In genomic region chr6:37500904-37501303, GRCh38 we compare ENCODE assay signal across 7 cellular contexts. TPM values are rescaled to one million over a fixed set of nuclear protein-coding genes. Genes with fewer than 3 reads are reported as not detected.
DNase-seq lines count a peak whose midpoint lies in the region; ATAC-seq and TF ChIP-seq lines count a peak whose summit lies in the region.
"Not testable (repeated sequence)": the region's sequence is repeated elsewhere in the genome, so short reads cannot be mapped to it uniquely, and the experiment has no call there.

No MANE protein-coding gene starts in this region.

- intact Hi-C loops in CD4-positive, alpha-beta T cell (cut with DNase I, micrococcal nuclease): loop anchor here (1.0 to 5.0 kb wide), 3 partner anchors 15 to 66 kb away; no protein-coding TSS in a partner anchor
- intact Hi-C loops in activated naive CD4-positive, alpha-beta T cell treated with anti-CD3 and anti-CD28 coated beads for 36 hours (cut with micrococcal nuclease): loop anchor here (5.0 kb wide), 1 partner anchor 69 kb away; the partner anchor contains the start of gene CMTR1
- intact Hi-C loops in naive thymus-derived CD4-positive, alpha-beta T cell (cut with micrococcal nuclease): loop anchor here (1.0 to 5.0 kb wide), 6 partner anchors 36 to 334 kb away; partner anchors contain the start of genes CMTR1 (in 2 of the 2), MDGA1 (in 2 of the 2) and ZFAND3 (in 1 of the 2)

- H3K27me3 ChIP-seq in CD4-positive, alpha-beta T cell (ENCODE audit: control insufficient read depth, insufficient read depth, low read length); effector memory CD4-positive, alpha-beta T cell (replicated peaks; ENCODE audit: control insufficient read depth, insufficient read depth, low read length, poor library complexity, severe bottlenecking); naive thymus-derived CD4-positive, alpha-beta T cell (ENCODE audit: control insufficient read depth in 2 of 2, insufficient read depth in 2 of 2, low read length in 2 of 2): not testable (repeated sequence)

- H3K36me3 ChIP-seq in KOPT-K1 (ENCODE audit: insufficient read depth, low read length); effector memory CD4-positive, alpha-beta T cell (ENCODE audit: control insufficient read depth, insufficient read depth, low read length); naive thymus-derived CD4-positive, alpha-beta T cell (ENCODE audit: control insufficient read depth in 2 of 3, insufficient read depth in 3 of 3, low read length in 3 of 3): not testable (repeated sequence)

- DNase-seq in CD4-positive, alpha-beta T cell; T-helper 2 cell treated with Interferon-gamma antibody and Interleukin-4, amounts not matched to agents 5 μg/mL and 100 μg/mL, for 36 hours (ENCODE audit: low spot score); activated CD4-positive, alpha-beta memory T cell treated with anti-CD3 and anti-CD28 coated beads, Interleukin-2, amount 10 ng/mL, durations not matched to agents 7 days and 5 days; activated naive CD4-positive, alpha-beta T cell treated with anti-CD3 and anti-CD28 coated beads for 36 hours; effector memory CD4-positive, alpha-beta T cell; naive thymus-derived CD4-positive, alpha-beta T cell: not testable (repeated sequence)

- POLR2A ChIA-PET in CD4-positive, alpha-beta T cell (lab: Charles Lee): interaction anchor here (1.1 to 10.6 kb wide), 5 partner anchors 15 to 59 kb away, joined by 3 to 330 read pairs (median 3); no protein-coding TSS in a partner anchor
- POLR2A ChIA-PET in activated CD4-positive, alpha-beta memory T cell treated with anti-CD3 and anti-CD28 coated beads, Interleukin-2, amount 10 ng/mL, durations not matched to agents 7 days and 5 days (lab: Charles Lee): interaction anchor here (1.6 to 10.5 kb wide), 4 partner anchors 9 to 68 kb away, joined by 6 to 225 read pairs (median 24); partner anchors contain the start of gene CMTR1
- POLR2A ChIA-PET in naive thymus-derived CD4-positive, alpha-beta T cell (lab: Charles Lee): interaction anchor here (0.7 to 16.9 kb wide), 6 partner anchors 9 to 514 kb away, joined by 3 to 376 read pairs (median 6); no protein-coding TSS in a partner anchor

- peaks cover 80% of the 10 kb centered on the region for H3K4me1 Mint-ChIP-seq in CD4-positive, alpha-beta T cell (ENCODE audit: low read depth)
- H3K4me1 Mint-ChIP-seq in T-helper 2 cell treated with Interferon-gamma antibody and Interleukin-4, amounts not matched to agents 5 μg/mL and 100 μg/mL, for 36 hours (ENCODE audit: low read depth): peaks cover 52% of the 10 kb centered on the region
- H3K4me1 Mint-ChIP-seq in activated CD4-positive, alpha-beta memory T cell treated with anti-CD3 and anti-CD28 coated beads, Interleukin-2, amount 10 ng/mL, durations not matched to agents 7 days and 5 days: peaks cover 74% of the 10 kb centered on the region
- peaks cover 88% of the 10 kb centered on the region for H3K4me1 Mint-ChIP-seq in activated naive CD4-positive, alpha-beta T cell treated with anti-CD3 and anti-CD28 coated beads for 36 hours (ENCODE audit: low read depth)
- H3K4me1 Mint-ChIP-seq in naive thymus-derived CD4-positive, alpha-beta T cell: peaks cover 59 to 94% (median 86%) of the 10 kb centered on the region in 7 donors

- H3K27me3 Mint-ChIP-seq in CD4-positive, alpha-beta T cell; T-helper 2 cell treated with Interferon-gamma antibody and Interleukin-4, amounts not matched to agents 5 μg/mL and 100 μg/mL, for 36 hours (ENCODE audit: low read depth); activated CD4-positive, alpha-beta memory T cell treated with anti-CD3 and anti-CD28 coated beads, Interleukin-2, amount 10 ng/mL, durations not matched to agents 7 days and 5 days; activated naive CD4-positive, alpha-beta T cell treated with anti-CD3 and anti-CD28 coated beads for 36 hours (ENCODE audit: low read depth); naive thymus-derived CD4-positive, alpha-beta T cell: not testable (repeated sequence)

- H3K4me3 Mint-ChIP-seq in CD4-positive, alpha-beta T cell; T-helper 2 cell treated with Interferon-gamma antibody and Interleukin-4, amounts not matched to agents 5 μg/mL and 100 μg/mL, for 36 hours; activated CD4-positive, alpha-beta memory T cell treated with anti-CD3 and anti-CD28 coated beads, Interleukin-2, amount 10 ng/mL, durations not matched to agents 7 days and 5 days; activated naive CD4-positive, alpha-beta T cell treated with anti-CD3 and anti-CD28 coated beads for 36 hours: not testable (repeated sequence)
- H3K4me3 Mint-ChIP-seq in naive thymus-derived CD4-positive, alpha-beta T cell: peak overlapping the region in 3 of 10 donors; percentile 32 to 94 (median 77)

- not testable (repeated sequence) for H3K9me3 ChIP-seq in CD4-positive, alpha-beta T cell (ENCODE audit: control insufficient read depth, low read length); KOPT-K1 (ENCODE audit: insufficient read depth, low read length, poor library complexity, severe bottlenecking); effector memory CD4-positive, alpha-beta T cell (ENCODE audit: control insufficient read depth, low read length); naive thymus-derived CD4-positive, alpha-beta T cell (ENCODE audit: control insufficient read depth in 2 of 3, low read length in 3 of 3)

- TF ChIP-seq CTCF in CD4-positive, alpha-beta T cell (IDR thresholded peaks at IDR 0.05): not testable (repeated sequence)

- peaks cover 72% of the 10 kb centered on the region for H3K4me1 ChIP-seq in effector memory CD4-positive, alpha-beta T cell (ENCODE audit: control insufficient read depth, insufficient read depth, low read length, poor library complexity, severe bottlenecking)
- peaks cover 72 to 79% of the 10 kb centered on the region in 2 donors for H3K4me1 ChIP-seq in naive thymus-derived CD4-positive, alpha-beta T cell (ENCODE audit: control insufficient read depth in 2 of 2, insufficient read depth in 2 of 2, low read length in 2 of 2)

- peak overlapping the region; percentile 97 for H3K27ac Mint-ChIP-seq in CD4-positive, alpha-beta T cell
- peak overlapping the region; percentile 15 for H3K27ac Mint-ChIP-seq in T-helper 2 cell treated with Interferon-gamma antibody and Interleukin-4, amounts not matched to agents 5 μg/mL and 100 μg/mL, for 36 hours
- H3K27ac Mint-ChIP-seq in activated CD4-positive, alpha-beta memory T cell treated with anti-CD3 and anti-CD28 coated beads, Interleukin-2, amount 10 ng/mL, durations not matched to agents 7 days and 5 days: peak overlapping the region; percentile 48
- H3K27ac Mint-ChIP-seq in activated naive CD4-positive, alpha-beta T cell treated with anti-CD3 and anti-CD28 coated beads for 36 hours: peak overlapping the region; percentile 97
- peak overlapping the region in 7 of 9 donors; percentile 64 to 99 (median 95) for H3K27ac Mint-ChIP-seq in naive thymus-derived CD4-positive, alpha-beta T cell

- ATAC-seq in CD4-positive, alpha-beta T cell (ENCODE audit: poor library complexity); naive thymus-derived CD4-positive, alpha-beta T cell: not testable (repeated sequence)

- H3K36me3 Mint-ChIP-seq in CD4-positive, alpha-beta T cell (ENCODE audit: low read depth); T-helper 2 cell treated with Interferon-gamma antibody and Interleukin-4, amounts not matched to agents 5 μg/mL and 100 μg/mL, for 36 hours (ENCODE audit: low read depth); activated CD4-positive, alpha-beta memory T cell treated with anti-CD3 and anti-CD28 coated beads, Interleukin-2, amount 10 ng/mL, durations not matched to agents 7 days and 5 days (ENCODE audit: low read depth); activated naive CD4-positive, alpha-beta T cell treated with anti-CD3 and anti-CD28 coated beads for 36 hours (ENCODE audit: low read depth); naive thymus-derived CD4-positive, alpha-beta T cell: not testable (repeated sequence)

- not testable (repeated sequence) for H3K4me3 ChIP-seq in effector memory CD4-positive, alpha-beta T cell (ENCODE audit: insufficient read depth, low read depth, low read length, poor library complexity, severe bottlenecking); naive thymus-derived CD4-positive, alpha-beta T cell (ENCODE audit: low read length)

- CTCF ChIA-PET in CD4-positive, alpha-beta T cell (lab: Charles Lee): interaction anchor here (1.0 to 10.5 kb wide), 6 partner anchors 11 to 191 kb away, joined by 3 to 101 read pairs (median 5); no protein-coding TSS in a partner anchor
- CTCF ChIA-PET in activated CD4-positive, alpha-beta memory T cell treated with anti-CD3 and anti-CD28 coated beads, Interleukin-2, amount 10 ng/mL, durations not matched to agents 7 days and 5 days (lab: Charles Lee): interaction anchor here (1.3 to 4.6 kb wide), 3 partner anchors 13 to 18 kb away, joined by 3 to 33 read pairs (median 12); no protein-coding TSS in a partner anchor
- CTCF ChIA-PET in activated naive CD4-positive, alpha-beta T cell treated with anti-CD3 and anti-CD28 coated beads for 36 hours (lab: Charles Lee): interaction anchor here (0.6 to 3.8 kb wide), 6 partner anchors 9 to 65 kb away, joined by 3 to 18 read pairs (median 8); no protein-coding TSS in a partner anchor
- CTCF ChIA-PET in naive thymus-derived CD4-positive, alpha-beta T cell (lab: Charles Lee): interaction anchor here (0.9 to 8.1 kb wide), 5 partner anchors 9 to 65 kb away, joined by 3 to 54 read pairs (median 7); no protein-coding TSS in a partner anchor

- peak overlapping the region; percentile 97 for H3K27ac ChIP-seq in CD4-positive, alpha-beta T cell (ENCODE audit: low read depth, low read length)
- H3K27ac ChIP-seq in KOPT-K1 (ENCODE audit: low read depth, low read length, poor library complexity, severe bottlenecking): peak overlapping the region; percentile 90
- H3K27ac ChIP-seq in effector memory CD4-positive, alpha-beta T cell (ENCODE audit: insufficient read depth, low read length, poor library complexity, severe bottlenecking): peak overlapping the region; percentile 96
- H3K27ac ChIP-seq in naive thymus-derived CD4-positive, alpha-beta T cell (ENCODE audit: low read depth, low read length): peak overlapping the region; percentile 91

- H3K9me3 Mint-ChIP-seq in CD4-positive, alpha-beta T cell; T-helper 2 cell treated with Interferon-gamma antibody and Interleukin-4, amounts not matched to agents 5 μg/mL and 100 μg/mL, for 36 hours; activated CD4-positive, alpha-beta memory T cell treated with anti-CD3 and anti-CD28 coated beads, Interleukin-2, amount 10 ng/mL, durations not matched to agents 7 days and 5 days; activated naive CD4-positive, alpha-beta T cell treated with anti-CD3 and anti-CD28 coated beads for 36 hours; naive thymus-derived CD4-positive, alpha-beta T cell: not testable (repeated sequence)

RNA-seq across cellular contexts. Expression of gene CCDC167, which starts 1.2 kb away (rescaled TPM):
- 1 to 10 TPM; 7.3 to 8.0 TPM for total RNA-seq in CD4-positive, alpha-beta T cell
- 10 to 100 TPM; 52.2 to 55.0 TPM for total RNA-seq in activated CD4-positive, alpha-beta memory T cell treated with anti-CD3 and anti-CD28 coated beads, Interleukin-2, amount 10 ng/mL, durations not matched to agents 7 days and 5 days
- 10 to 100 TPM; 53.4 to 57.1 TPM for total RNA-seq in activated naive CD4-positive, alpha-beta T cell treated with anti-CD3 and anti-CD28 coated beads for 36 hours
- total RNA-seq in naive thymus-derived CD4-positive, alpha-beta T cell: 10 to 100 TPM; 13.8 to 55.1 (median 18.0) TPM
- 10 to 100 TPM; 94.0 to 95.5 TPM for polyA plus RNA-seq in naive thymus-derived CD4-positive, alpha-beta T cell

Comparison
In these comparisons a context has a peak if more than half of its experiments do, and no peak if none do; other contexts are left out.
1. H3K27ac Mint-ChIP-seq: peak in every context shown above with its lines; median percentile 97 in CD4-positive, alpha-beta T cell; 97 in activated naive CD4-positive, alpha-beta T cell treated with anti-CD3 and anti-CD28 coated beads for 36 hours; 95 in naive thymus-derived CD4-positive, alpha-beta T cell; 48 in activated CD4-positive, alpha-beta memory T cell treated with anti-CD3 and anti-CD28 coated beads, Interleukin-2, amount 10 ng/mL, durations not matched to agents 7 days and 5 days; 15 in T-helper 2 cell treated with Interferon-gamma antibody and Interleukin-4, amounts not matched to agents 5 μg/mL and 100 μg/mL, for 36 hours.